ENCODE assay signal across 14 cellular contexts in genomic region chr2:238894226-238894949, GRCh38. TPM values are rescaled to one million over a fixed set of nuclear protein-coding genes. Genes with fewer than 3 reads are reported as not detected.
"Had no signal": no experiment of that assay in that cellular context is flagged by ENCODE, and none has a peak within 500 bp of the region (broad histone marks: within the 10 kb centered on the region; RNA-seq: fewer than 3 reads in every experiment).

No MANE protein-coding gene starts in this region.

- H3K36me3 ChIP-seq: cardiac muscle cell, pancreas, stomach, tibial artery, WERI-Rb-1 had no signal

- DNase-seq: activated CD4-positive, alpha-beta T cell treated with anti-CD3 and anti-CD28 coated beads for 48 hours; activated naive CD4-positive, alpha-beta T cell treated with anti-CD3 and anti-CD28 coated beads for 36 hours; cortex of kidney; effector memory CD4-positive, alpha-beta T cell; hippocampal formation; pancreas; small intestine; stomach; T-helper 1 cell; tibial artery; WERI-Rb-1 had no signal

- H3K27me3 ChIP-seq: cardiac muscle cell, pancreas, tibial artery had no signal

- ATAC-seq: pancreas had no signal

- H3K9me3 ChIP-seq: pancreas, stomach, tibial artery had no signal

- H3K27ac ChIP-seq: cardiac muscle cell, pancreas, SK-N-MC, WERI-Rb-1 had no signal

- H3K4me3 Mint-ChIP-seq: activated naive CD4-positive, alpha-beta T cell treated with anti-CD3 and anti-CD28 coated beads for 36 hours; activated T-helper 1 cell treated with anti-CD3 and anti-CD28 coated beads, Interleukin-12 subunit alpha, Interleukin-12 subunit beta, Interleukin-2, Interleukin-4 antibody, amounts not matched to agents 30 ng/mL and 10 ng/mL and 1 ng/mL, durations not matched to agents 14 hours and 24 hours and 36 hours had no signal

- H3K4me1 ChIP-seq: pancreas had no signal

- H3K27ac Mint-ChIP-seq: activated naive CD4-positive, alpha-beta T cell treated with anti-CD3 and anti-CD28 coated beads for 36 hours; activated T-helper 1 cell treated with anti-CD3 and anti-CD28 coated beads, Interleukin-12 subunit alpha, Interleukin-12 subunit beta, Interleukin-2, Interleukin-4 antibody, amounts not matched to agents 30 ng/mL and 10 ng/mL and 1 ng/mL, durations not matched to agents 14 hours and 24 hours and 36 hours had no signal

- H3K4me3 ChIP-seq: cardiac muscle cell, pancreas, SK-N-MC, stomach, tibial artery had no signal

- H3K9me3 Mint-ChIP-seq: activated naive CD4-positive, alpha-beta T cell treated with anti-CD3 and anti-CD28 coated beads for 36 hours; activated T-helper 1 cell treated with anti-CD3 and anti-CD28 coated beads, Interleukin-12 subunit alpha, Interleukin-12 subunit beta, Interleukin-2, Interleukin-4 antibody, amounts not matched to agents 30 ng/mL and 10 ng/mL and 1 ng/mL, durations not matched to agents 14 hours and 24 hours and 36 hours had no signal

RNA-seq across cellular contexts. Expression of gene TWIST2, which starts 46.5 kb away (rescaled TPM):
- total RNA-seq: activated naive CD4-positive, alpha-beta T cell treated with anti-CD3 and anti-CD28 coated beads for 36 hours; activated T-helper 1 cell treated with anti-CD3 and anti-CD28 coated beads, Interleukin-12 subunit alpha, Interleukin-12 subunit beta, Interleukin-2, Interleukin-4 antibody, amounts not matched to agents 30 ng/mL and 10 ng/mL and 1 ng/mL, durations not matched to agents 14 hours and 24 hours and 36 hours; cardiac muscle cell had no signal
